32 cellular contexts compared by ENCODE assay signal in genomic region chr7:99289185-99289584, GRCh38. TPM values are rescaled to one million over a fixed set of nuclear protein-coding genes. Genes with fewer than 3 reads are reported as not detected.
"Had no signal": no experiment of that assay in that cellular context is flagged by ENCODE, and none has a peak within 500 bp of the region (broad histone marks: within the 10 kb centered on the region; RNA-seq: fewer than 3 reads in every experiment).

No MANE protein-coding gene starts in this region.

- H3K27me3 ChIP-seq: neutrophil, right atrium auricular region, right lobe of liver, suprapubic skin, tibial artery, upper lobe of right lung, uterus had no signal

- H3K27me3 Mint-ChIP-seq: naive thymus-derived CD8-positive, alpha-beta T cell; stimulated activated naive B cell treated with anti-CD40 and anti-IgM and Interleukin-4, amounts not matched to agents 10 μg/mL and 1 μg/mL and 100 μg/mL, for 72 hours had no signal

- H3K9ac ChIP-seq: parathyroid adenoma had no signal

- H2AFZ ChIP-seq: parathyroid adenoma had no signal

- H3K4me1 ChIP-seq: left ventricle myocardium inferior, parathyroid adenoma, right atrium auricular region, suprapubic skin, tibial artery, upper lobe of right lung, uterus had no signal

- H3K9me3 ChIP-seq: left ventricle myocardium inferior, neutrophil, right atrium auricular region, right lobe of liver, suprapubic skin, thoracic aorta, tibial artery, upper lobe of right lung, uterus had no signal

- H3K36me3 ChIP-seq: left ventricle myocardium inferior, neutrophil, right atrium auricular region, right lobe of liver, suprapubic skin, thoracic aorta, tibial artery, upper lobe of right lung, uterus had no signal

- H3K4me3 Mint-ChIP-seq: mesothelial cell of epicardium; naive thymus-derived CD8-positive, alpha-beta T cell; nephron; neural crest cell; stimulated activated naive B cell treated with anti-CD40 and anti-IgM and Interleukin-4, amounts not matched to agents 10 μg/mL and 1 μg/mL and 100 μg/mL, for 72 hours had no signal

- H3K9me3 Mint-ChIP-seq: mesothelial cell of epicardium; naive thymus-derived CD8-positive, alpha-beta T cell; nephron; neural crest cell; stimulated activated naive B cell treated with anti-CD40 and anti-IgM and Interleukin-4, amounts not matched to agents 10 μg/mL and 1 μg/mL and 100 μg/mL, for 72 hours had no signal

- H3K36me3 Mint-ChIP-seq: mesothelial cell of epicardium; naive thymus-derived CD8-positive, alpha-beta T cell had no signal

- H3K27ac Mint-ChIP-seq: mesothelial cell of epicardium; nephron; stimulated activated naive B cell treated with anti-CD40 and anti-IgM and Interleukin-4, amounts not matched to agents 10 μg/mL and 1 μg/mL and 100 μg/mL, for 72 hours had no signal

- H3K79me2 ChIP-seq: parathyroid adenoma had no signal

- H3K27ac ChIP-seq: left ventricle myocardium inferior, neutrophil, parathyroid adenoma, right atrium auricular region, right lobe of liver, suprapubic skin, thoracic aorta, tibial artery, upper lobe of right lung, uterus had no signal

- H3K4me1 Mint-ChIP-seq: mesothelial cell of epicardium; naive thymus-derived CD8-positive, alpha-beta T cell; nephron; neural crest cell; stimulated activated naive B cell treated with anti-CD40 and anti-IgM and Interleukin-4, amounts not matched to agents 10 μg/mL and 1 μg/mL and 100 μg/mL, for 72 hours had no signal

- H3K4me3 ChIP-seq: left ventricle myocardium inferior, lung, right atrium auricular region, right lobe of liver, suprapubic skin, thoracic aorta, tibial artery, upper lobe of right lung, uterus had no signal

- DNase-seq: hypothalamus; islet precursor cell; left ventricle myocardium inferior; mesendoderm; naive thymus-derived CD8-positive, alpha-beta T cell; occipital lobe; right lobe of liver; stimulated activated CD4-positive, alpha-beta T cell treated with anti-CD3 and anti-CD28 coated beads, Interleukin-12 subunit alpha, Interleukin-12 subunit beta, amount 100 ng/mL, for 4 hours; stimulated activated CD4-positive, alpha-beta T cell treated with anti-CD3 and anti-CD28 coated beads, Interleukin-15, amount 100 ng/mL, for 24 hours; stimulated activated CD4-positive, alpha-beta T cell treated with anti-CD3 and anti-CD28 coated beads, Interleukin-2, amount 100 ng/mL, for 24 hours; stimulated activated CD4-positive, alpha-beta T cell treated with anti-CD3 and anti-CD28 coated beads, Interleukin-4, amount 100 ng/mL, for 1 hour; stimulated activated naive B cell treated with anti-CD40 and anti-IgM and Interleukin-4, amounts not matched to agents 10 μg/mL and 1 μg/mL and 100 μg/mL, for 72 hours; stimulated activated naive CD8-positive, alpha-beta T cell treated with anti-CD3 and anti-CD28 coated beads, Interleukin-15, Interleukin-2, amounts not matched to agents 100 U/mL and 50 U/mL, for 24 hours; tibial artery; trophoblast cell; upper lobe of right lung; uterus had no signal

RNA-seq across cellular contexts. Expression of gene MYH16, which starts 16.5 kb away (rescaled TPM):
- total RNA-seq: left ventricle myocardium inferior; lower leg skin; lung; mononuclear cell; naive thymus-derived CD8-positive, alpha-beta T cell; neural crest cell; occipital lobe; osteocyte; posterior vena cava; right atrium auricular region; right lobe of liver; skeletal muscle tissue; subcutaneous adipose tissue; suprapubic skin; thoracic aorta; upper lobe of right lung; uterus had no signal
- polyA plus RNA-seq: naive thymus-derived CD8-positive, alpha-beta T cell had no signal
